ENCODE assay signal across 9 cellular contexts in the genomic region with DNA sequence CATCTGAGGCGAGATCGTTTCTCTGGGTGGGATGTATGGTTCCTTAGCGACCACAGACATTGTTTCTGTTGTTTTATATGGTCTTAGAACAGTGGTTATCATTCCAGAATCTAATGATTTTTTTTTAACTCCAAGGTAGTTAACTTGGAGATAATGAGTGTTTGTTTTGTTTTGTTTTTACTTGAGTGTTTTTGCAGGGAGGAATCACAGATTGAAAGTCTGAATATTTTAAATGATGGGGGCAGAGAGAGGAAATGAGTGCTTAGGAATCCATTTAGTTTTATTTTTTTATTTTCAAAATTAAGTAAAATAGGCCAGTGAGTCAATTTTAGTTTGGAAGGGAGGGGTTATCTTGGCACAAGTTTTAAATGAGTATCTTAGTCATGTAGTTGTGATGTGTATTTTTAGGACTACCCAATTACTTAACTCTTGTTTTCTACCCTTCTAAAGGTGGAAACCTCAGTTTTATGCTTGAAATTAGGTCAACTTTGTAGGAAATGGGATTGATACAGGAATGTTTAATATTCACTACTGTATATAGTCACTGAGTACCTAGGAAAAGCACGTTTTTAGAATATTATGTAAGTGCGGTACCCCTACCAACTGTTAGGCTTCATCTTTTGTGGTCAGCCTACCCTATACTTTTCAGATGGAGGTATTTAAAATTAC. TPM values are rescaled to one million over a fixed set of nuclear protein-coding genes. Genes with fewer than 3 reads are reported as not detected.
DNase-seq lines count a peak whose midpoint lies in the region; ATAC-seq, FAIRE-seq and TF ChIP-seq lines count a peak whose summit lies in the region.
"Had no signal": no experiment of that assay in that cellular context is flagged by ENCODE, and none has a peak within 500 bp of the region (broad histone marks: within the 10 kb centered on the region; RNA-seq: fewer than 3 reads in every experiment).

No MANE protein-coding gene starts in this region.

- H3K27me3 ChIP-seq in Caco-2 (replicated peaks; ENCODE audit: control insufficient read depth, insufficient read depth, low read length) (no peaks in the 10 kb centered on the region), endothelial cell of umbilical vein (ENCODE audit: control insufficient read depth in 2 of 2, insufficient read depth in 2 of 2, low read length in 2 of 2) (no peaks in the 10 kb centered on the region)

- intact Hi-C loops in Caco-2 (cut with micrococcal nuclease; ENCODE audit: unreplicated experiment) (loop anchor here (5.0 to 10.0 kb wide), 2 partner anchors 106 to 253 kb away; no protein-coding TSS in a partner anchor), OCI-LY7 (cut with micrococcal nuclease; ENCODE audit: unreplicated experiment) (loop anchor here (10.0 kb wide), 1 partner anchor 306 kb away; a partner anchor contains a TSS), endothelial cell of umbilical vein (cut with micrococcal nuclease) (loop anchor here (10.0 kb wide), 1 partner anchor 226 kb away; a partner anchor contains a TSS)

- peaks cover 22% of the 10 kb centered on the region; the same call in 1 of the 2 replicates for H4K20me1 ChIP-seq in OCI-LY7 (ENCODE audit: insufficient read depth, low read length)
- H4K20me1 ChIP-seq in endothelial cell of umbilical vein (replicated peaks; ENCODE audit: control insufficient read depth, extremely low read depth, insufficient read depth, low read length): peaks cover under 1% of the 10 kb centered on the region

- H3K4me1 Mint-ChIP-seq in Caco-2 (ENCODE audit: low read depth, unreplicated experiment): peaks cover 20% of the 10 kb centered on the region
- peaks cover 42% of the 10 kb centered on the region for H3K4me1 Mint-ChIP-seq in osteocyte (ENCODE audit: unreplicated experiment)

- peaks cover 23% of the 10 kb centered on the region for H3K36me3 Mint-ChIP-seq in Caco-2 (ENCODE audit: insufficient read depth, unreplicated experiment)
- H3K36me3 Mint-ChIP-seq in osteocyte (ENCODE audit: unreplicated experiment): no peaks in the 10 kb centered on the region

- ATAC-seq in GM19455 (IDR thresholded peaks at IDR 0.05; ENCODE audit: unreplicated experiment) (no peak), GM18870 (IDR thresholded peaks at IDR 0.05; ENCODE audit: unreplicated experiment) (no peak)

- dilution Hi-C loops in endothelial cell of umbilical vein (cut with MboI; ENCODE audit: extremely low pct_ligation_motif_present, low sequenced_read_pairs): no loop called here

- H3K4me1 ChIP-seq in Caco-2 (peaks cover 31% of the 10 kb centered on the region), OCI-LY7 (ENCODE audit: insufficient read depth, low read length, poor library complexity, severe bottlenecking) (peaks cover 65% of the 10 kb centered on the region), endothelial cell of umbilical vein (ENCODE audit: control insufficient read depth, extremely low read depth, insufficient read depth, low read length) (peaks cover 40% of the 10 kb centered on the region)

- H3K4me3 ChIP-seq in Caco-2 (ENCODE audit: low read depth, low read length) (peak overlapping the region; percentile 89), OCI-LY7 (ENCODE audit: low read depth, low read length, poor library complexity, severe bottlenecking) (peak overlapping the region; percentile 99), endothelial cell of umbilical vein (replicated peaks in 1 of 3; ENCODE audit: insufficient read depth in 1 of 3, low read depth in 1 of 3, low read length in 3 of 3) (peak overlapping the region; percentile 59 to 97 (median 83))

- H3K9me3 Mint-ChIP-seq in Caco-2 (ENCODE audit: unreplicated experiment) (no peaks in the 10 kb centered on the region), osteocyte (ENCODE audit: unreplicated experiment) (no peaks in the 10 kb centered on the region)

- H3K36me3 ChIP-seq in Caco-2 (ENCODE audit: control insufficient read depth, insufficient read depth, low read length): no peaks in the 10 kb centered on the region
- peaks cover 40% of the 10 kb centered on the region for H3K36me3 ChIP-seq in OCI-LY7 (ENCODE audit: insufficient read depth, low read length)
- H3K36me3 ChIP-seq in endothelial cell of umbilical vein (ENCODE audit: control insufficient read depth in 2 of 2, extremely low read depth in 1 of 2, insufficient read depth in 2 of 2, low read length in 2 of 2): no peaks in the 10 kb centered on the region

- BruUV-seq in Caco-2 (replicated peaks; lab: Mats Ljungman, UMichigan) (no TSS peak), OCI-LY7 (replicated peaks; lab: Mats Ljungman, UMichigan) (TSS peak; percentile 54), endothelial cell of umbilical vein (replicated peaks; lab: Mats Ljungman, UMichigan) (no TSS peak)

- H3K9me1 ChIP-seq in endothelial cell of umbilical vein (replicated peaks; ENCODE audit: control insufficient read depth, extremely low read depth, insufficient read depth, low read length): no peaks in the 10 kb centered on the region

- no peak for FAIRE-seq in endothelial cell of umbilical vein (lab: Jason Lieb, UNC)

- POLR2A ChIA-PET in Caco-2 (lab: Charles Lee): interaction anchor here (0.5 kb wide), 1 partner anchor 229 kb away, joined by 6 read pairs; no protein-coding TSS in a partner anchor
- POLR2A ChIA-PET in OCI-LY7 (lab: Charles Lee): interaction anchor here (0.5 to 1.5 kb wide), 6 partner anchors 16 to 595 kb away, joined by 3 to 7 read pairs (median 4); no protein-coding TSS in a partner anchor
- POLR2A ChIA-PET in endothelial cell of umbilical vein (lab: Charles Lee): no interaction called here

- peak overlapping the region; percentile 88 for H3K4me2 ChIP-seq in OCI-LY7 (ENCODE audit: low read length)
- H3K4me2 ChIP-seq in endothelial cell of umbilical vein (ENCODE audit: insufficient read depth, low read length): peak overlapping the region; percentile 97

- H2AFZ ChIP-seq in OCI-LY7 (ENCODE audit: low read length) (no peak overlapping the region), endothelial cell of umbilical vein (ENCODE audit: low read depth, low read length) (no peak overlapping the region)

- peak overlapping the region; percentile 90 for H3K4me3 Mint-ChIP-seq in Caco-2 (ENCODE audit: unreplicated experiment)
- peak overlapping the region; percentile 77 for H3K4me3 Mint-ChIP-seq in osteocyte (ENCODE audit: unreplicated experiment)

- TF ChIP-seq POLR2A in endothelial cell of umbilical vein (IDR thresholded peaks at IDR 0.05; ENCODE audit: low read depth, low read length): no peak

- CTCF ChIA-PET in Caco-2 (lab: Charles Lee): interaction anchor here (0.7 kb wide), 1 partner anchor 13 kb away, joined by 4 read pairs; no protein-coding TSS in a partner anchor
- CTCF ChIA-PET in OCI-LY7 (lab: Charles Lee; ENCODE audit: unreplicated experiment): no interaction called here
- CTCF ChIA-PET in endothelial cell of umbilical vein (lab: Charles Lee): interaction anchor here (1.6 to 2.2 kb wide), 3 partner anchors 31 to 106 kb away, joined by 3 to 5 read pairs (median 4); no protein-coding TSS in a partner anchor

- H3K27me3 Mint-ChIP-seq in Caco-2 (ENCODE audit: insufficient read depth, unreplicated experiment) (no peaks in the 10 kb centered on the region), osteocyte (ENCODE audit: unreplicated experiment) (no peaks in the 10 kb centered on the region)

- peak overlapping the region; percentile 80 for H3K9ac ChIP-seq in endothelial cell of umbilical vein (replicated peaks; ENCODE audit: extremely low read depth, insufficient read depth, low read length)

- DNase-seq in Caco-2 (no peak), OCI-LY7 (ENCODE audit: low spot score) (no peak), endothelial cell of umbilical vein (ENCODE audit: low read depth, low spot score) (peak; percentile 40), osteocyte (ENCODE audit: extremely low spot score, unreplicated experiment) (no peak), hippocampal formation (lab: John Stamatoyannopoulos, UW) (no peak), NCI-H1417 (lab: John Stamatoyannopoulos, UW) (no peak)

- H3K79me2 ChIP-seq in OCI-LY7 (ENCODE audit: insufficient read depth, low read depth, low read length): peaks cover 65% of the 10 kb centered on the region
- peaks cover 68% of the 10 kb centered on the region for H3K79me2 ChIP-seq in endothelial cell of umbilical vein (ENCODE audit: control insufficient read depth, insufficient read depth, low read length)

- no peaks in the 10 kb centered on the region for H3K9me2 ChIP-seq in OCI-LY7 (ENCODE audit: insufficient read depth, low read length)

- H3K27ac ChIP-seq in OCI-LY7 (ENCODE audit: low read depth, low read length, poor library complexity, severe bottlenecking): peak overlapping the region; percentile 89
- peak overlapping the region; percentile 95 for H3K27ac ChIP-seq in endothelial cell of umbilical vein (ENCODE audit: insufficient read depth, low read depth, low read length)

- H3K27ac Mint-ChIP-seq in Caco-2 (ENCODE audit: unreplicated experiment): peak overlapping the region; percentile 83
- peak overlapping the region; percentile 77 for H3K27ac Mint-ChIP-seq in osteocyte (ENCODE audit: unreplicated experiment)

- TF ChIP-seq CTCF in Caco-2 (IDR thresholded peaks at IDR 0.05; ENCODE audit: insufficient read depth in 1 of 2, low read depth in 1 of 2, low read length in 1 of 2, severe bottlenecking in 1 of 2, unreplicated experiment in 1 of 2) (no peak), OCI-LY7 (conservative IDR thresholded peaks at IDR 0.05; ENCODE audit: low read length) (no peak), endothelial cell of umbilical vein (IDR thresholded peaks at IDR 0.05; ENCODE audit: extremely low read depth in 1 of 2, insufficient read depth in 1 of 2, low read depth in 1 of 2, low read length in 2 of 2) (no peak), osteocyte (IDR thresholded peaks at IDR 0.05) (no peak)

- H3K9me3 ChIP-seq in Caco-2: no peaks in the 10 kb centered on the region
- H3K9me3 ChIP-seq in OCI-LY7 (ENCODE audit: low read length): no peaks in the 10 kb centered on the region
- H3K9me3 ChIP-seq in endothelial cell of umbilical vein (replicated peaks; ENCODE audit: control insufficient read depth, insufficient read depth, low read length): no peaks in the 10 kb centered on the region

RNA-seq across cellular contexts. Expression of a gene that starts 2.0 kb away (rescaled TPM):
- total RNA-seq in Caco-2 (2022) (48.1 and 52.3 TPM in 2 replicates), OCI-LY7 (2022) (57.3 and 57.9 TPM in 2 replicates), endothelial cell of umbilical vein (51.5 and 54.3 TPM in 2 replicates), osteocyte (48.1 and 49.1 TPM in 2 replicates)
- 10.9 and 13.7 TPM in 2 replicates for total RNA-seq in OCI-LY7 (2014; rRNA removed; shearing (Covaris generic))
- 18.8 and 23.9 TPM in 2 replicates for polyA plus RNA-seq in endothelial cell of umbilical vein
- polyA plus RNA-seq in endothelial cell of umbilical vein (2011; cell fraction: cytosol; rRNA removed): 35.7 and 37.3 TPM in 2 replicates
- 23.5 and 27.5 TPM in 2 replicates for polyA plus RNA-seq in endothelial cell of umbilical vein (2011; cell fraction: nucleus; rRNA removed)
- 62.1 and 66.1 TPM in 2 replicates for polyA plus RNA-seq in endothelial cell of umbilical vein (2012)
- polyA minus RNA-seq in endothelial cell of umbilical vein: 36.0 and 37.6 TPM in 2 replicates
- 15.0 TPM for polyA minus RNA-seq in endothelial cell of umbilical vein (2011; cell fraction: cytosol; rRNA and poly(A)+ RNA removed)
- 25.0 and 30.4 TPM in 2 replicates for polyA minus RNA-seq in endothelial cell of umbilical vein (2011; cell fraction: nucleus; rRNA and poly(A)+ RNA removed)

RNA-seq across cellular contexts. Expression of a gene that starts 23.6 kb away (rescaled TPM):
- total RNA-seq in Caco-2 (2022): 33.8 and 36.8 TPM in 2 replicates
- total RNA-seq in OCI-LY7 (2014; rRNA removed; shearing (Covaris generic)): not detected in 2 replicates
- not detected in 2 replicates for total RNA-seq in OCI-LY7 (2022)
- total RNA-seq in endothelial cell of umbilical vein: 4.4 and 10.7 TPM in 2 replicates
- polyA plus RNA-seq in endothelial cell of umbilical vein: 3.7 and 4.6 TPM in 2 replicates
- 4.1 and 4.6 TPM in 2 replicates for polyA plus RNA-seq in endothelial cell of umbilical vein (2011; cell fraction: cytosol; rRNA removed)
- 2.1 and 3.0 TPM in 2 replicates for polyA plus RNA-seq in endothelial cell of umbilical vein (2011; cell fraction: nucleus; rRNA removed)
- polyA plus RNA-seq in endothelial cell of umbilical vein (2012): 36.4 and 82.2 TPM in 2 replicates
- polyA minus RNA-seq in endothelial cell of umbilical vein: 1.4 and 2.4 TPM in 2 replicates
- not detected for polyA minus RNA-seq in endothelial cell of umbilical vein (2011; cell fraction: cytosol; rRNA and poly(A)+ RNA removed)
- 1.0 TPM in 1 of 2 replicates, not detected in the other for polyA minus RNA-seq in endothelial cell of umbilical vein (2011; cell fraction: nucleus; rRNA and poly(A)+ RNA removed)
- total RNA-seq in osteocyte: not detected in 2 replicates
- total RNA-seq: LHCN-M2 had no signal
